Comparison of ENCODE assay signal across 1 cellular context in genomic region chr12:6377667-6377994, GRCh38.
TF ChIP-seq lines count a peak whose summit lies in the region.

No MANE protein-coding gene starts in this region.

TF ChIP-seq in liver, 16 proteins besides CTCF, POLR2A, EP300 and RAD21 (continued from another document):
- TF ChIP-seq, protein P1, sequence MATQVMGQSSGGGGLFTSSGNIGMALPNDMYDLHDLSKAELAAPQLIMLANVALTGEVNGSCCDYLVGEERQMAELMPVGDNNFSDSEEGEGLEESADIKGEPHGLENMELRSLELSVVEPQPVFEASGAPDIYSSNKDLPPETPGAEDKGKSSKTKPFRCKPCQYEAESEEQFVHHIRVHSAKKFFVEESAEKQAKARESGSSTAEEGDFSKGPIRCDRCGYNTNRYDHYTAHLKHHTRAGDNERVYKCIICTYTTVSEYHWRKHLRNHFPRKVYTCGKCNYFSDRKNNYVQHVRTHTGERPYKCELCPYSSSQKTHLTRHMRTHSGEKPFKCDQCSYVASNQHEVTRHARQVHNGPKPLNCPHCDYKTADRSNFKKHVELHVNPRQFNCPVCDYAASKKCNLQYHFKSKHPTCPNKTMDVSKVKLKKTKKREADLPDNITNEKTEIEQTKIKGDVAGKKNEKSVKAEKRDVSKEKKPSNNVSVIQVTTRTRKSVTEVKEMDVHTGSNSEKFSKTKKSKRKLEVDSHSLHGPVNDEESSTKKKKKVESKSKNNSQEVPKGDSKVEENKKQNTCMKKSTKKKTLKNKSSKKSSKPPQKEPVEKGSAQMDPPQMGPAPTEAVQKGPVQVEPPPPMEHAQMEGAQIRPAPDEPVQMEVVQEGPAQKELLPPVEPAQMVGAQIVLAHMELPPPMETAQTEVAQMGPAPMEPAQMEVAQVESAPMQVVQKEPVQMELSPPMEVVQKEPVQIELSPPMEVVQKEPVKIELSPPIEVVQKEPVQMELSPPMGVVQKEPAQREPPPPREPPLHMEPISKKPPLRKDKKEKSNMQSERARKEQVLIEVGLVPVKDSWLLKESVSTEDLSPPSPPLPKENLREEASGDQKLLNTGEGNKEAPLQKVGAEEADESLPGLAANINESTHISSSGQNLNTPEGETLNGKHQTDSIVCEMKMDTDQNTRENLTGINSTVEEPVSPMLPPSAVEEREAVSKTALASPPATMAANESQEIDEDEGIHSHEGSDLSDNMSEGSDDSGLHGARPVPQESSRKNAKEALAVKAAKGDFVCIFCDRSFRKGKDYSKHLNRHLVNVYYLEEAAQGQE (IDR thresholded peaks at IDR 0.05): peak; percentile 43
- peak; percentile 57 to 68 for TF ChIP-seq HNF4A (conservative IDR thresholded peaks at IDR 0.05)
- no peak for TF ChIP-seq HNF4G (IDR thresholded peaks at IDR 0.05)
- peak in 1 of 2 donors; percentile 39 for TF ChIP-seq JUND (IDR thresholded peaks at IDR 0.05)
- TF ChIP-seq NR2F2 (IDR thresholded peaks at IDR 0.05): peak; percentile 24
- no peak for TF ChIP-seq GABPA (IDR thresholded peaks at IDR 0.05 in 1 of 2, conservative IDR thresholded peaks at IDR 0.05 in 1 of 2)
- no peak for TF ChIP-seq EGR1 (IDR thresholded peaks at IDR 0.05; ENCODE audit: low read depth in 2 of 2)
- TF ChIP-seq YY1 (IDR thresholded peaks at IDR 0.05): peak; percentile 58
- peak; percentile 62 for TF ChIP-seq SP1 (IDR thresholded peaks at IDR 0.05)
- TF ChIP-seq RXRA (IDR thresholded peaks at IDR 0.05): peak; percentile 63 to 79
- TF ChIP-seq, protein P2, sequence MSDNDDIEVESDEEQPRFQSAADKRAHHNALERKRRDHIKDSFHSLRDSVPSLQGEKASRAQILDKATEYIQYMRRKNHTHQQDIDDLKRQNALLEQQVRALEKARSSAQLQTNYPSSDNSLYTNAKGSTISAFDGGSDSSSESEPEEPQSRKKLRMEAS (IDR thresholded peaks at IDR 0.05): peak; percentile 80
